In the genomic region with DNA sequence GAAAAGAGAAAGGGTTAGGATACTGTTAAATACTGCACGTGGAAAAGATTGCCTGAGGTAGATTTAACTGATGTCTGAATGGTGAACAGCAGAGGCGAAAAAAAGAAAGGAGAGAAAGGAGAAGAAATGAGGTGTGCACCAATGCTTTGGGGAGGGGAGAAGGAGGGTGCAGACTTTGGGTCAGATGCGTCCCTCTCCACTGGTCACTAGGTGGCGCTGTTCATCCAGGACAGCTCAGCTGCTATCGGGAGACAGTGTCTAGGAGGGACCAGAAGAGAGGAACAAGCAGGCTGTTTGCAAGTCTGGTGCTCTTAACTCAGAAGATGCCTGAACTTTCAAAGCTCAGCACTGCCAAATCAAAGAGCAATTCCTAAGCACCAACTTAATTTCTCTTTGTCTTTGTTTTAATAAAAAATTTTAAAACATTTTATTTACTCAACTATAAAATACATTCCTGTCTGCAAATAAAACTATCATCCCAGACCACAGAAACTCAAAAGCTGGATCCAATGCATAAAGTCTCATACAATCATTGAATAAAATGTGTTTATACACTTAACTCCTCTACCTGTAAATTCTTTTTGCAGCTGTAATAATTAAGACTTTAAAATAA, we compare ENCODE assay signal across 8 cellular contexts.
A peak's percentile ranks its signal among the peaks of the same experiment; 100 is the strongest.
DNase-seq lines count a peak whose midpoint lies in the region; ATAC-seq and TF ChIP-seq lines count a peak whose summit lies in the region.

No MANE protein-coding gene starts in this region.

- H3K9me3 Mint-ChIP-seq in activated naive CD4-positive, alpha-beta T cell treated with anti-CD3 and anti-CD28 coated beads, Interleukin-2, amount 10 ng/mL, durations not matched to agents 7 days and 5 days, result no peaks in the 10 kb centered on the region

- no peaks in the 10 kb centered on the region for H3K36me3 Mint-ChIP-seq in activated naive CD4-positive, alpha-beta T cell treated with anti-CD3 and anti-CD28 coated beads, Interleukin-2, amount 10 ng/mL, durations not matched to agents 7 days and 5 days

- H3K36me3 ChIP-seq in heart right ventricle (peaks cover 0 to 88% (median 21%) of the 10 kb centered on the region in 9 donors), psoas muscle (ENCODE audit: insufficient read depth in 1 of 2, low read depth in 1 of 2) (peaks cover 12 to 87% of the 10 kb centered on the region in 2 donors)

- peaks cover 5% of the 10 kb centered on the region for H3K4me1 Mint-ChIP-seq in activated naive CD4-positive, alpha-beta T cell treated with anti-CD3 and anti-CD28 coated beads, Interleukin-2, amount 10 ng/mL, durations not matched to agents 7 days and 5 days

- H3K27me3 Mint-ChIP-seq in activated naive CD4-positive, alpha-beta T cell treated with anti-CD3 and anti-CD28 coated beads, Interleukin-2, amount 10 ng/mL, durations not matched to agents 7 days and 5 days, result peaks cover 24% of the 10 kb centered on the region

- peaks cover 19 to 61% (median 31%) of the 10 kb centered on the region in 9 donors for H3K4me1 ChIP-seq in heart right ventricle
- H3K4me1 ChIP-seq in psoas muscle, result no peaks in the 10 kb centered on the region

- ATAC-seq in GM21723 (IDR thresholded peaks at IDR 0.05; ENCODE audit: unreplicated experiment) (peak; percentile 92), heart right ventricle (peak; percentile 78 to 93 (median 88)), psoas muscle (peak; percentile 89 to 96 (median 94))

- intact Hi-C loops in heart right ventricle (cut with DNase I) (loop anchor here in 9 of 10 donors (1.0 to 10.0 kb wide), 8 partner anchors 43 to 228 kb away; no protein-coding TSS in a partner anchor), psoas muscle (cut with DNase I) (loop anchor here (1.0 to 5.0 kb wide), 3 partner anchors 53 to 226 kb away; no protein-coding TSS in a partner anchor)

- H3K9me3 ChIP-seq in heart right ventricle (no peaks in the 10 kb centered on the region), psoas muscle (no peaks in the 10 kb centered on the region)

- no peak overlapping the region for H3K4me3 Mint-ChIP-seq in activated naive CD4-positive, alpha-beta T cell treated with anti-CD3 and anti-CD28 coated beads, Interleukin-2, amount 10 ng/mL, durations not matched to agents 7 days and 5 days

- DNase-seq in GDM1 (lab: John Stamatoyannopoulos, UW) (peak; percentile 81), Kasumi-1 (lab: John Stamatoyannopoulos, UW) (peak; percentile 95 to 97), heart right ventricle (peak; percentile 69 to 86), psoas muscle (peak; percentile 75 to 82)
- DNase-seq in activated naive CD4-positive, alpha-beta T cell treated with anti-CD3 and anti-CD28 coated beads, Interleukin-2, amount 10 ng/mL, durations not matched to agents 7 days and 5 days, result peak; percentile 82
- no peak for DNase-seq in central memory CD4-positive, alpha-beta T cell

- 10% methylated on average over 5 of the region's 5 CpGs for WGBS in heart right ventricle, 2 donors
- WGBS in psoas muscle, 3 donors, result 17 to 22% (median 20%) methylated on average over 5 of the region's 5 CpGs

- CTCF ChIA-PET in activated naive CD4-positive, alpha-beta T cell treated with anti-CD3 and anti-CD28 coated beads, Interleukin-2, amount 10 ng/mL, durations not matched to agents 7 days and 5 days (lab: Charles Lee), result interaction anchor here (0.9 to 6.8 kb wide), 28 partner anchors 10 to 469 kb away, joined by 3 to 68 read pairs (median 5); no protein-coding TSS in a partner anchor

- TF ChIP-seq CTCF in heart right ventricle (IDR thresholded peaks at IDR 0.05), result peak; percentile 93 to 97 (median 95)
- TF ChIP-seq CTCF in psoas muscle (IDR thresholded peaks at IDR 0.05), result peak; percentile 96

- peak overlapping the region in 5 of 10 donors; percentile 4 to 72 (median 17) for H3K27ac ChIP-seq in heart right ventricle
- no peak overlapping the region for H3K27ac ChIP-seq in psoas muscle

- H3K27ac Mint-ChIP-seq in activated naive CD4-positive, alpha-beta T cell treated with anti-CD3 and anti-CD28 coated beads, Interleukin-2, amount 10 ng/mL, durations not matched to agents 7 days and 5 days, result no peak overlapping the region

- H3K27me3 ChIP-seq in heart right ventricle, result no peaks in the 10 kb centered on the region
- H3K27me3 ChIP-seq in psoas muscle (ENCODE audit: insufficient read depth in 3 of 3, low read length in 2 of 3), result no peaks in the 10 kb centered on the region

- H3K4me3 ChIP-seq in heart right ventricle, result no peak overlapping the region
- no peak overlapping the region for H3K4me3 ChIP-seq in psoas muscle

TF ChIP-seq in PFSK-1, 5 proteins besides CTCF, POLR2A, EP300 and RAD21:
- TF ChIP-seq FOXP2 (optimal IDR thresholded peaks at IDR 0.05; ENCODE audit: borderline replicate concordance, extremely low read depth, extremely low read length, insufficient read depth) (peak; percentile 44), SIN3A (IDR thresholded peaks at IDR 0.05; ENCODE audit: borderline replicate concordance, insufficient read depth, low read length) (no peak)
TF ChIP-seq in PFSK-1: peak in this region for 1.
